ENCODE assay signal across 2 cellular contexts in the genomic region with DNA sequence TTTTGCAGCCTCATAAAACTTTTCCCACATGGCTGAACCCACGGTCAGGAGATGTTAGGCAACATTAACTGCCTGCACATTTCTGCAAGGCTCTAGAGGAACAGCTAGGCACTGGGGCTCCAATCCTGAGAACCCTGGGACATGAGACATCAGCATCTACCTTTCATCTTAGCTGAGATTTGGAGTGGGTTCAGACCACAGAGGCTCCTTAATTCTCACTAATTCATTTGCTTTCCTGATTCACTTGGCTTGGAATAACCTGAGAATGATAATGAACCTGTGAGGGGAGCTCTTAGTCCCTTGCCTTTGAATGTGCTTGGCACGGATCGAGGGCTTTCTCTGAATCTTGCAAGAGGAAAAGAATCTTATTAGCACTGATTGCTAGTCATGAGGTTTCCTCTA.
TF ChIP-seq lines count a peak whose summit lies in the region.

No MANE protein-coding gene starts in this region.

TF ChIP-seq in HepG2, 621 proteins besides CTCF, POLR2A, EP300 and RAD21 (continued from another document):
- TF ChIP-seq, protein P1, sequence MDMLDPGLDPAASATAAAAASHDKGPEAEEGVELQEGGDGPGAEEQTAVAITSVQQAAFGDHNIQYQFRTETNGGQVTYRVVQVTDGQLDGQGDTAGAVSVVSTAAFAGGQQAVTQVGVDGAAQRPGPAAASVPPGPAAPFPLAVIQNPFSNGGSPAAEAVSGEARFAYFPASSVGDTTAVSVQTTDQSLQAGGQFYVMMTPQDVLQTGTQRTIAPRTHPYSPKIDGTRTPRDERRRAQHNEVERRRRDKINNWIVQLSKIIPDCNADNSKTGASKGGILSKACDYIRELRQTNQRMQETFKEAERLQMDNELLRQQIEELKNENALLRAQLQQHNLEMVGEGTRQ (IDR thresholded peaks at IDR 0.05; ENCODE audit: low read depth, low read length), result no peak
- TF ChIP-seq, protein P1 (CRISPR knock-in tag; IDR thresholded peaks at IDR 0.05; ENCODE audit: borderline replicate concordance), result no peak
- TF ChIP-seq, protein P2, sequence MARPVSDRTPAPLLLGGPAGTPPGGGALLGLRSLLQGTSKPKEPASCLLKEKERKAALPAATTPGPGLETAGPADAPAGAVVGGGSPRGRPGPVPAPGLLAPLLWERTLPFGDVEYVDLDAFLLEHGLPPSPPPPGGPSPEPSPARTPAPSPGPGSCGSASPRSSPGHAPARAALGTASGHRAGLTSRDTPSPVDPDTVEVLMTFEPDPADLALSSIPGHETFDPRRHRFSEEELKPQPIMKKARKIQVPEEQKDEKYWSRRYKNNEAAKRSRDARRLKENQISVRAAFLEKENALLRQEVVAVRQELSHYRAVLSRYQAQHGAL (CRISPR knock-in tag; IDR thresholded peaks at IDR 0.05; ENCODE audit: not compliant biosample characterization), result no peak
- TF ChIP-seq, protein P3, sequence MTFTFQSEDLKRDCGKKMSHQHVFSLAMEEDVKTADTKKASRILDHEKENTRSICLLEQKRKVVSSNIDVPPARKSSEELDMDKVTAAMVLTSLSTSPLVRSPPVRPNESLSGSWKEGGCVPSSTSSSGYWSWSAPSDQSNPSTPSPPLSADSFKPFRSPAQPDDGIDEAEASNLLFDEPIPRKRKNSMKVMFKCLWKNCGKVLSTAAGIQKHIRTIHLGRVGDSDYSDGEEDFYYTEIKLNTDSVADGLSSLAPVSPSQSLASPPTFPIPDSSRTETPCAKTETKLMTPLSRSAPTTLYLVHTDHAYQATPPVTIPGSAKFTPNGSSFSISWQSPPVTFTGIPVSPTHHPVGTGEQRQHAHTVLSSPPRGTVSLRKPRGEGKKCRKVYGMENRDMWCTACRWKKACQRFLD (CRISPR knock-in tag; IDR thresholded peaks at IDR 0.05; ENCODE audit: borderline replicate concordance), result no peak
TF ChIP-seq in HepG2: peak in this region for 0.

TF ChIP-seq in SK-N-SH, 30 proteins besides CTCF, POLR2A, EP300 and RAD21 (continued from another document):
- TF ChIP-seq, protein P4, sequence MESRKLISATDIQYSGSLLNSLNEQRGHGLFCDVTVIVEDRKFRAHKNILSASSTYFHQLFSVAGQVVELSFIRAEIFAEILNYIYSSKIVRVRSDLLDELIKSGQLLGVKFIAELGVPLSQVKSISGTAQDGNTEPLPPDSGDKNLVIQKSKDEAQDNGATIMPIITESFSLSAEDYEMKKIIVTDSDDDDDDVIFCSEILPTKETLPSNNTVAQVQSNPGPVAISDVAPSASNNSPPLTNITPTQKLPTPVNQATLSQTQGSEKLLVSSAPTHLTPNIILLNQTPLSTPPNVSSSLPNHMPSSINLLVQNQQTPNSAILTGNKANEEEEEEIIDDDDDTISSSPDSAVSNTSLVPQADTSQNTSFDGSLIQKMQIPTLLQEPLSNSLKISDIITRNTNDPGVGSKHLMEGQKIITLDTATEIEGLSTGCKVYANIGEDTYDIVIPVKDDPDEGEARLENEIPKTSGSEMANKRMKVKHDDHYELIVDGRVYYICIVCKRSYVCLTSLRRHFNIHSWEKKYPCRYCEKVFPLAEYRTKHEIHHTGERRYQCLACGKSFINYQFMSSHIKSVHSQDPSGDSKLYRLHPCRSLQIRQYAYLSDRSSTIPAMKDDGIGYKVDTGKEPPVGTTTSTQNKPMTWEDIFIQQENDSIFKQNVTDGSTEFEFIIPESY (IDR thresholded peaks at IDR 0.05; ENCODE audit: borderline replicate concordance, low read depth), result no peak
- TF ChIP-seq, protein P5, sequence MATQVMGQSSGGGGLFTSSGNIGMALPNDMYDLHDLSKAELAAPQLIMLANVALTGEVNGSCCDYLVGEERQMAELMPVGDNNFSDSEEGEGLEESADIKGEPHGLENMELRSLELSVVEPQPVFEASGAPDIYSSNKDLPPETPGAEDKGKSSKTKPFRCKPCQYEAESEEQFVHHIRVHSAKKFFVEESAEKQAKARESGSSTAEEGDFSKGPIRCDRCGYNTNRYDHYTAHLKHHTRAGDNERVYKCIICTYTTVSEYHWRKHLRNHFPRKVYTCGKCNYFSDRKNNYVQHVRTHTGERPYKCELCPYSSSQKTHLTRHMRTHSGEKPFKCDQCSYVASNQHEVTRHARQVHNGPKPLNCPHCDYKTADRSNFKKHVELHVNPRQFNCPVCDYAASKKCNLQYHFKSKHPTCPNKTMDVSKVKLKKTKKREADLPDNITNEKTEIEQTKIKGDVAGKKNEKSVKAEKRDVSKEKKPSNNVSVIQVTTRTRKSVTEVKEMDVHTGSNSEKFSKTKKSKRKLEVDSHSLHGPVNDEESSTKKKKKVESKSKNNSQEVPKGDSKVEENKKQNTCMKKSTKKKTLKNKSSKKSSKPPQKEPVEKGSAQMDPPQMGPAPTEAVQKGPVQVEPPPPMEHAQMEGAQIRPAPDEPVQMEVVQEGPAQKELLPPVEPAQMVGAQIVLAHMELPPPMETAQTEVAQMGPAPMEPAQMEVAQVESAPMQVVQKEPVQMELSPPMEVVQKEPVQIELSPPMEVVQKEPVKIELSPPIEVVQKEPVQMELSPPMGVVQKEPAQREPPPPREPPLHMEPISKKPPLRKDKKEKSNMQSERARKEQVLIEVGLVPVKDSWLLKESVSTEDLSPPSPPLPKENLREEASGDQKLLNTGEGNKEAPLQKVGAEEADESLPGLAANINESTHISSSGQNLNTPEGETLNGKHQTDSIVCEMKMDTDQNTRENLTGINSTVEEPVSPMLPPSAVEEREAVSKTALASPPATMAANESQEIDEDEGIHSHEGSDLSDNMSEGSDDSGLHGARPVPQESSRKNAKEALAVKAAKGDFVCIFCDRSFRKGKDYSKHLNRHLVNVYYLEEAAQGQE (IDR thresholded peaks at IDR 0.05; ENCODE audit: low read depth, low read length), result no peak
- TF ChIP-seq TEAD4 (IDR thresholded peaks at IDR 0.05; ENCODE audit: borderline replicate concordance, insufficient read depth) (no peak), CHD2 (IDR thresholded peaks at IDR 0.05; ENCODE audit: low read length, partially characterized antibody) (no peak), FOSL2 (IDR thresholded peaks at IDR 0.05; ENCODE audit: borderline replicate concordance, low read depth) (no peak), RFX5 (IDR thresholded peaks at IDR 0.05; ENCODE audit: low read length) (no peak), FOXM1 (IDR thresholded peaks at IDR 0.05; ENCODE audit: low read depth) (no peak), EZH2phosphoT487 (IDR thresholded peaks at IDR 0.05; ENCODE audit: borderline replicate concordance, low read depth) (no peak)
- TF ChIP-seq, protein P6, sequence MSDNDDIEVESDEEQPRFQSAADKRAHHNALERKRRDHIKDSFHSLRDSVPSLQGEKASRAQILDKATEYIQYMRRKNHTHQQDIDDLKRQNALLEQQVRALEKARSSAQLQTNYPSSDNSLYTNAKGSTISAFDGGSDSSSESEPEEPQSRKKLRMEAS (IDR thresholded peaks at IDR 0.05; ENCODE audit: low read depth), result no peak
- TF ChIP-seq, protein P7, sequence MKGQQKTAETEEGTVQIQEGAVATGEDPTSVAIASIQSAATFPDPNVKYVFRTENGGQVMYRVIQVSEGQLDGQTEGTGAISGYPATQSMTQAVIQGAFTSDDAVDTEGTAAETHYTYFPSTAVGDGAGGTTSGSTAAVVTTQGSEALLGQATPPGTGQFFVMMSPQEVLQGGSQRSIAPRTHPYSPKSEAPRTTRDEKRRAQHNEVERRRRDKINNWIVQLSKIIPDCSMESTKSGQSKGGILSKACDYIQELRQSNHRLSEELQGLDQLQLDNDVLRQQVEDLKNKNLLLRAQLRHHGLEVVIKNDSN (IDR thresholded peaks at IDR 0.05; ENCODE audit: borderline replicate concordance, low read depth), result no peak
- TF ChIP-seq, protein P8, sequence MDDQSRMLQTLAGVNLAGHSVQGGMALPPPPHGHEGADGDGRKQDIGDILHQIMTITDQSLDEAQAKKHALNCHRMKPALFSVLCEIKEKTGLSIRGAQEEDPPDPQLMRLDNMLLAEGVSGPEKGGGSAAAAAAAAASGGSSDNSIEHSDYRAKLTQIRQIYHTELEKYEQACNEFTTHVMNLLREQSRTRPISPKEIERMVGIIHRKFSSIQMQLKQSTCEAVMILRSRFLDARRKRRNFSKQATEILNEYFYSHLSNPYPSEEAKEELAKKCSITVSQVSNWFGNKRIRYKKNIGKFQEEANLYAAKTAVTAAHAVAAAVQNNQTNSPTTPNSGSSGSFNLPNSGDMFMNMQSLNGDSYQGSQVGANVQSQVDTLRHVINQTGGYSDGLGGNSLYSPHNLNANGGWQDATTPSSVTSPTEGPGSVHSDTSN (IDR thresholded peaks at IDR 0.05), result no peak
TF ChIP-seq in SK-N-SH: peak in this region for 0.
